17 cellular contexts compared by ENCODE assay signal in the genomic region with DNA sequence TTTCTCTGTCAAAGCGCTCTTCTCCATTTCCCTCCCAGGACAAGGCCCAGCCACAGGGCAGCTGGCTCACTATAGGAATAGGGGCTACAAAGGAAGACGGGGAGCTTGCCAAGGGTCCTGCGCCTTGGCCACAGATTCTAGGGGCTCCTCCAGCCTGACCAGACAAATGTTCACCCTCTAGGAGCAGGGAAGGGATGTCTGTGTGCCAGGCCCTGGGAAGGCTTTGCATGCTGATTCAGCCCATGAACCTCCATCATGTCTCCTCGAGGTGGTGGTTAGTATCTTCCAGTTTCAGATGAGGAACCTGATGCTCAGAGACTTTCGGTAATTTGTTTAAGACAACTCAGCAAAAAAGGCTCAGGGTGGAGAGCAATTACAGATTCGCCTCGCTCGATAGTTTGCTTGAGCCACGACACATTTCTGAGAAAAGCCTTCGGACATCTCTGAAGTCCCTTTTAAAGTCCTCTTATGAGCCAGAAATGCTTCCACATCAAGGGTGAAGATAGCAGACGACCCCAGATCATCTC.
DNase-seq lines count a peak whose midpoint lies in the region; ATAC-seq, FAIRE-seq and TF ChIP-seq lines count a peak whose summit lies in the region.
"Had no signal": no experiment of that assay in that cellular context is flagged by ENCODE, and none has a peak within 500 bp of the region (broad histone marks: within the 10 kb centered on the region; RNA-seq: fewer than 3 reads in every experiment).

No MANE protein-coding gene starts in this region.

- peak overlapping the region; percentile 100 for H3K27ac ChIP-seq in HepG2 (ENCODE audit: extremely low read length, insufficient read depth, low read length)
- H3K27ac ChIP-seq in tibial artery: no peak overlapping the region
- H3K27ac ChIP-seq: PC-9 had no signal

- CTCF ChIA-PET in activated B cell treated with CpG ODN at 0.5 μM for 24 hours (lab: Charles Lee): no interaction called here
- CTCF ChIA-PET in HepG2 (lab: Yijun Ruan, JAX; ENCODE audit: low intra/inter-chr PET ratio, low total read pairs): no interaction called here

- peak; percentile 69 for FAIRE-seq in GM12891 (lab: Jason Lieb, UNC)
- FAIRE-seq in HepG2 (lab: Jason Lieb, UNC): no peak
- FAIRE-seq: G401.6 had no signal

- H3K27me3 ChIP-seq in HepG2 (ENCODE audit: control insufficient read depth in 1 of 2, insufficient read depth in 2 of 2, low read length in 2 of 2) (no peaks in the 10 kb centered on the region), tibial artery (no peaks in the 10 kb centered on the region)

- H3K27me3 Mint-ChIP-seq in activated B cell treated with CpG ODN at 0.5 μM for 24 hours: no peaks in the 10 kb centered on the region
- H3K27me3 Mint-ChIP-seq in stimulated activated memory B cell treated with anti-CD40 and anti-IgM and Interleukin-4, amounts not matched to agents 10 μg/mL and 1 μg/mL and 100 μg/mL, for 72 hours: no peaks in the 10 kb centered on the region
- H3K27me3 Mint-ChIP-seq: activated CD4-positive, alpha-beta T cell treated with anti-CD3 and anti-CD28 coated beads for 36 hours; effector memory CD8-positive, alpha-beta T cell had no signal

- ATAC-seq in activated B cell treated with CpG ODN at 0.5 μM for 24 hours (ENCODE audit: low read depth): peak; percentile 31
- ATAC-seq in HepG2: no peak
- no peak for ATAC-seq in stimulated activated memory B cell treated with anti-CD40 and anti-IgM and Interleukin-4, amounts not matched to agents 10 μg/mL and 1 μg/mL and 100 μg/mL, for 72 hours
- no peak for ATAC-seq in GM18909 (IDR thresholded peaks at IDR 0.05; ENCODE audit: poor library complexity, unreplicated experiment)
- ATAC-seq: activated CD4-positive, alpha-beta T cell treated with anti-CD3 and anti-CD28 coated beads for 36 hours; CD8-positive, alpha-beta T cell; effector memory CD8-positive, alpha-beta T cell; left colon had no signal

- no peaks in the 10 kb centered on the region for H3K9me3 Mint-ChIP-seq in activated B cell treated with CpG ODN at 0.5 μM for 24 hours
- no peaks in the 10 kb centered on the region for H3K9me3 Mint-ChIP-seq in stimulated activated memory B cell treated with anti-CD40 and anti-IgM and Interleukin-4, amounts not matched to agents 10 μg/mL and 1 μg/mL and 100 μg/mL, for 72 hours
- H3K9me3 Mint-ChIP-seq: CD8-positive, alpha-beta T cell; effector memory CD8-positive, alpha-beta T cell had no signal

- no peak overlapping the region for H3K4me3 ChIP-seq in HepG2 (replicated peaks in 1 of 3; ENCODE audit: insufficient read depth in 1 of 3, low read depth in 2 of 3, low read length in 3 of 3)
- H3K4me3 ChIP-seq in tibial artery: no peak overlapping the region
- H3K4me3 ChIP-seq: HAP-1, PC-9 had no signal

- in situ Hi-C loops in HepG2 (cut with HindIII; ENCODE audit: extremely low pct_ligation_motif_present, low pct_unique_long_range_greater_than_20kb): no loop called here

- peaks cover 11% of the 10 kb centered on the region for H3K79me2 ChIP-seq in HepG2 (ENCODE audit: insufficient read depth, low read length)

- TF ChIP-seq EP300 in HepG2 (IDR thresholded peaks at IDR 0.05; ENCODE audit: low read depth in 2 of 2, low read length in 2 of 2): no peak
- no peak for TF ChIP-seq EP300 in HepG2 (CRISPR knock-in tag; IDR thresholded peaks at IDR 0.05; ENCODE audit: borderline replicate concordance)

- 0 out of 2 replicates have a peak overlapping the region, but pooled peaks have one; percentile 10 for H3K4me2 ChIP-seq in HepG2 (ENCODE audit: low read depth, low read length)
- H3K4me2 ChIP-seq: PC-9 had no signal

- no peaks in the 10 kb centered on the region for H3K36me3 ChIP-seq in HepG2 (replicated peaks in 1 of 2; ENCODE audit: control insufficient read depth in 1 of 2, insufficient read depth in 2 of 2, low read length in 2 of 2)
- no peaks in the 10 kb centered on the region for H3K36me3 ChIP-seq in tibial artery
- H3K36me3 ChIP-seq: HAP-1 had no signal

- TF ChIP-seq RAD21 in HepG2 (CRISPR knock-in tag; IDR thresholded peaks at IDR 0.05): no peak

- POLR2A ChIA-PET in activated B cell treated with CpG ODN at 0.5 μM for 24 hours (lab: Charles Lee): no interaction called here
- POLR2A ChIA-PET in HepG2 (lab: Yijun Ruan, JAX): interaction anchor here (1.4 to 1.5 kb wide), 2 partner anchors 98 to 110 kb away, joined by 3 to 4 read pairs; a partner anchor contains a TSS

- WGBS in HepG2 (ENCODE audit: low lambda C conversion rate): 98% methylated on average over 11 of the region's 11 CpGs

- intact Hi-C loops in activated B cell treated with CpG ODN at 0.5 μM for 24 hours (cut with micrococcal nuclease) (no loop called here), HepG2 (cut with micrococcal nuclease; ENCODE audit: unreplicated experiment) (loop anchor here (2.0 kb wide), 1 partner anchor 98 kb away; no protein-coding TSS in a partner anchor), tibial artery (cut with DNase I; ENCODE audit: low total_unique reads) (no loop called here)

- DNase-seq in GM12891 (ENCODE audit: insufficient read length, low spot score) (no peak), activated B cell treated with CpG ODN at 0.5 μM for 24 hours (no peak), HepG2 (ENCODE audit: low spot score) (no peak), NCI-H2171 treated with DMSO at 0.1 percent for 48 hours (lab: John Stamatoyannopoulos, UW) (no peak), tibial artery (no peak), GM19240 (ENCODE audit: insufficient read length, low spot score) (no peak)
- DNase-seq: activated CD4-positive, alpha-beta T cell treated with anti-CD3 and anti-CD28 coated beads for 36 hours; anterior cingulate cortex; CD8-positive, alpha-beta T cell; effector memory CD8-positive, alpha-beta T cell; left colon; NCI-H1048 had no signal

- no TSS peak for BruUV-seq in HepG2 (replicated peaks; lab: Mats Ljungman, UMichigan)

- TF ChIP-seq CTCF in activated B cell treated with CpG ODN at 0.5 μM for 24 hours (IDR thresholded peaks at IDR 0.05) (no peak), HepG2 (CRISPR knock-in tag; IDR thresholded peaks at IDR 0.05) (no peak), tibial artery (IDR thresholded peaks at IDR 0.05) (no peak)

- no peaks in the 10 kb centered on the region for H3K36me3 Mint-ChIP-seq in activated B cell treated with CpG ODN at 0.5 μM for 24 hours (ENCODE audit: low read depth)
- H3K36me3 Mint-ChIP-seq in stimulated activated memory B cell treated with anti-CD40 and anti-IgM and Interleukin-4, amounts not matched to agents 10 μg/mL and 1 μg/mL and 100 μg/mL, for 72 hours: peaks cover 8% of the 10 kb centered on the region

- peak overlapping the region; percentile 61 for H3K9ac ChIP-seq in HepG2 (ENCODE audit: insufficient read depth, low read depth, low read length)

- H3K4me3 Mint-ChIP-seq in activated B cell treated with CpG ODN at 0.5 μM for 24 hours: peak overlapping the region; percentile 38
- no peak overlapping the region for H3K4me3 Mint-ChIP-seq in stimulated activated memory B cell treated with anti-CD40 and anti-IgM and Interleukin-4, amounts not matched to agents 10 μg/mL and 1 μg/mL and 100 μg/mL, for 72 hours
- H3K4me3 Mint-ChIP-seq: activated CD4-positive, alpha-beta T cell treated with anti-CD3 and anti-CD28 coated beads for 36 hours; CD8-positive, alpha-beta T cell had no signal

- H4K20me1 ChIP-seq in HepG2 (ENCODE audit: insufficient read depth, low read length): no peaks in the 10 kb centered on the region

- H3K9me3 ChIP-seq in HepG2 (ENCODE audit: low read length) (no peaks in the 10 kb centered on the region), tibial artery (no peaks in the 10 kb centered on the region)
- H3K9me3 ChIP-seq: HAP-1 had no signal

- H3K4me1 Mint-ChIP-seq in activated B cell treated with CpG ODN at 0.5 μM for 24 hours: peaks cover 74% of the 10 kb centered on the region
- peaks cover 80% of the 10 kb centered on the region for H3K4me1 Mint-ChIP-seq in stimulated activated memory B cell treated with anti-CD40 and anti-IgM and Interleukin-4, amounts not matched to agents 10 μg/mL and 1 μg/mL and 100 μg/mL, for 72 hours

- peak overlapping the region; percentile 65 for H3K27ac Mint-ChIP-seq in activated B cell treated with CpG ODN at 0.5 μM for 24 hours
- H3K27ac Mint-ChIP-seq in stimulated activated memory B cell treated with anti-CD40 and anti-IgM and Interleukin-4, amounts not matched to agents 10 μg/mL and 1 μg/mL and 100 μg/mL, for 72 hours: peak overlapping the region; percentile 21
- H3K27ac Mint-ChIP-seq: activated CD4-positive, alpha-beta T cell treated with anti-CD3 and anti-CD28 coated beads for 36 hours had no signal

- H3K4me1 ChIP-seq in HepG2 (ENCODE audit: insufficient read depth, low read length): peaks cover 100% of the 10 kb centered on the region
- H3K4me1 ChIP-seq in tibial artery: no peaks in the 10 kb centered on the region
- H3K4me1 ChIP-seq: HAP-1 had no signal

- H2AFZ ChIP-seq in HepG2 (ENCODE audit: low read length): no peak overlapping the region
- H2AFZ ChIP-seq: PC-9 had no signal

- TF ChIP-seq POLR2A in GM12891 (IDR thresholded peaks at IDR 0.05; ENCODE audit: low read depth, low read length) (no peak), HepG2 (IDR thresholded peaks at IDR 0.05; ENCODE audit: insufficient read depth in 1 of 2, low read depth in 2 of 2, low read length in 2 of 2) (no peak)

TF ChIP-seq in GM12891, 5 proteins besides CTCF, POLR2A, EP300 and RAD21:
- no peak for TF ChIP-seq PAX5 (IDR thresholded peaks at IDR 0.05; ENCODE audit: insufficient read depth, low read length, severe bottlenecking)

TF ChIP-seq in HepG2, 621 proteins besides CTCF, POLR2A, EP300 and RAD21 (continues in another document):
- 0 out of 2 replicates have a peak, but pooled peaks have one; percentile 31 for TF ChIP-seq NFKB2 (CRISPR knock-in tag; IDR thresholded peaks at IDR 0.05; ENCODE audit: borderline replicate concordance)
- TF ChIP-seq ZNF547 (CRISPR knock-in tag; IDR thresholded peaks at IDR 0.05): 0 out of 2 replicates have a peak, but pooled peaks have one; percentile 2
